26 cellular contexts compared by ENCODE assay signal in genomic region chr2:25817006-25817405, GRCh38.
A peak's percentile ranks its signal among the peaks of the same experiment; 100 is the strongest.
DNase-seq lines count a peak whose midpoint lies in the region; ATAC-seq and TF ChIP-seq lines count a peak whose summit lies in the region.
"Had no signal": no experiment of that assay in that cellular context is flagged by ENCODE, and none has a peak within 500 bp of the region (broad histone marks: within the 10 kb centered on the region; RNA-seq: fewer than 3 reads in every experiment).

No MANE protein-coding gene starts in this region.

- no peak for TF ChIP-seq CTCF in GM23338 (conservative IDR thresholded peaks at IDR 0.05; ENCODE audit: low read depth in 2 of 2)
- TF ChIP-seq CTCF in fibroblast of villous mesenchyme (IDR thresholded peaks at IDR 0.05; ENCODE audit: insufficient read depth, low read depth, low read length): no peak
- no peak for TF ChIP-seq CTCF in right atrium auricular region (IDR thresholded peaks at IDR 0.05)

- no peaks in the 10 kb centered on the region for H3K9me3 Mint-ChIP-seq in activated CD8-positive, alpha-beta memory T cell treated with anti-CD3 and anti-CD28 coated beads, Interleukin-2, amount 10 ng/mL, durations not matched to agents 7 days and 5 days (ENCODE audit: low read depth)
- H3K9me3 Mint-ChIP-seq in GM23338: peaks cover 4% of the 10 kb centered on the region; the same call in 1 of the 3 replicates
- peaks cover 0 to 4% of the 10 kb centered on the region in 2 donors for H3K9me3 Mint-ChIP-seq in activated naive CD4-positive, alpha-beta T cell treated with anti-CD3 and anti-CD28 coated beads, Interleukin-2, amount 50 U/mL, for 72 hours

- peak overlapping the region; percentile 41; the same call in 1 of the 2 replicates for H3K27ac ChIP-seq in GM23338 (ENCODE audit: low read depth)
- no peak overlapping the region for H3K27ac ChIP-seq in right atrium auricular region
- H3K27ac ChIP-seq: esophagus squamous epithelium, gastroesophageal sphincter, hepatocyte, ovary, tibial nerve had no signal

- no peak for DNase-seq in activated CD8-positive, alpha-beta memory T cell treated with anti-CD3 and anti-CD28 coated beads, Interleukin-2, amount 10 ng/mL, durations not matched to agents 7 days and 5 days
- DNase-seq in activated CD8-positive, alpha-beta memory T cell treated with anti-CD3 and anti-CD28 coated beads, Interleukin-2, amount 50 U/mL, for 4 hours: no peak
- DNase-seq in GM23338 (ENCODE audit: low spot score) (no peak), fibroblast of villous mesenchyme (ENCODE audit: low read depth) (peak; percentile 47), posterior cingulate gyrus (no peak), right atrium auricular region (ENCODE audit: low spot score) (no peak)
- DNase-seq in activated naive CD4-positive, alpha-beta T cell treated with anti-CD3 and anti-CD28 coated beads, Interleukin-2, amount 50 U/mL, for 72 hours (ENCODE audit: low spot score in 2 of 2): no peak
- DNase-seq: ACHN; activated CD4-positive, alpha-beta T cell treated with anti-CD3 and anti-CD28 coated beads for 48 hours; activated gamma-delta T cell treated with Interleukin-2 at 50 U/mL for 16 hours; COR-L47; cortex of kidney; esophagus squamous epithelium; left cardiac atrium; mammary epithelial cell; NCI-H1436; NCI-H446; OCI-M1; ovary; retina; small intestine had no signal

- H3K4me3 ChIP-seq in GM23338 (no peak overlapping the region), fibroblast of villous mesenchyme (ENCODE audit: low read depth, low read length) (no peak overlapping the region), right atrium auricular region (no peak overlapping the region)
- H3K4me3 ChIP-seq: esophagus squamous epithelium, gastroesophageal sphincter, HAP-1, hepatocyte, ovary, tibial nerve had no signal

- no peak for ATAC-seq in activated CD8-positive, alpha-beta memory T cell treated with anti-CD3 and anti-CD28 coated beads, Interleukin-2, amount 10 ng/mL, durations not matched to agents 7 days and 5 days
- ATAC-seq in GM23338: no peak
- ATAC-seq in activated naive CD4-positive, alpha-beta T cell treated with anti-CD3 and anti-CD28 coated beads, Interleukin-2, amount 50 U/mL, for 72 hours: no peak
- ATAC-seq in HG02763 (IDR thresholded peaks at IDR 0.05; ENCODE audit: unreplicated experiment): no peak
- ATAC-seq: gastroesophageal sphincter, left cardiac atrium had no signal

- peaks cover 21% of the 10 kb centered on the region for H3K4me1 ChIP-seq in GM23338 (ENCODE audit: insufficient read depth)
- H3K4me1 ChIP-seq in right atrium auricular region: no peaks in the 10 kb centered on the region
- H3K4me1 ChIP-seq: gastroesophageal sphincter, HAP-1, tibial nerve had no signal

- H3K9me2 ChIP-seq in GM23338 (ENCODE audit: insufficient read depth): no peaks in the 10 kb centered on the region

- H3K27ac Mint-ChIP-seq in activated CD8-positive, alpha-beta memory T cell treated with anti-CD3 and anti-CD28 coated beads, Interleukin-2, amount 10 ng/mL, durations not matched to agents 7 days and 5 days: peak overlapping the region; percentile 66
- peak overlapping the region; percentile 88 for H3K27ac Mint-ChIP-seq in GM23338
- peak overlapping the region; percentile 41 to 53 for H3K27ac Mint-ChIP-seq in activated naive CD4-positive, alpha-beta T cell treated with anti-CD3 and anti-CD28 coated beads, Interleukin-2, amount 50 U/mL, for 72 hours

- H3F3A ChIP-seq in GM23338 (replicated peaks; ENCODE audit: low read depth): no peaks in the 10 kb centered on the region

- intact Hi-C loops in posterior cingulate gyrus (cut with DNase I): no loop called here

- no peaks in the 10 kb centered on the region for H3K36me3 ChIP-seq in GM23338 (ENCODE audit: insufficient read depth)
- no peaks in the 10 kb centered on the region for H3K36me3 ChIP-seq in right atrium auricular region
- H3K36me3 ChIP-seq: esophagus squamous epithelium, gastroesophageal sphincter, HAP-1, ovary, tibial nerve had no signal

- H3K79me2 ChIP-seq in GM23338 (replicated peaks; ENCODE audit: insufficient read depth): peaks cover 23% of the 10 kb centered on the region

- H2AFZ ChIP-seq in GM23338: no peak overlapping the region
- H2AFZ ChIP-seq: hepatocyte had no signal

- no peaks in the 10 kb centered on the region for H3K27me3 Mint-ChIP-seq in activated CD8-positive, alpha-beta memory T cell treated with anti-CD3 and anti-CD28 coated beads, Interleukin-2, amount 10 ng/mL, durations not matched to agents 7 days and 5 days
- no peaks in the 10 kb centered on the region for H3K27me3 Mint-ChIP-seq in GM23338 (ENCODE audit: insufficient read depth, low read depth, poor library complexity)

- peak overlapping the region; percentile 23; the same call in 1 of the 2 replicates for H3K4me2 ChIP-seq in GM23338
- H3K4me2 ChIP-seq: hepatocyte had no signal

- peaks cover 68% of the 10 kb centered on the region for H3K4me1 Mint-ChIP-seq in activated CD8-positive, alpha-beta memory T cell treated with anti-CD3 and anti-CD28 coated beads, Interleukin-2, amount 10 ng/mL, durations not matched to agents 7 days and 5 days
- peaks cover 27% of the 10 kb centered on the region for H3K4me1 Mint-ChIP-seq in GM23338

- CTCF ChIA-PET in activated CD8-positive, alpha-beta memory T cell treated with anti-CD3 and anti-CD28 coated beads, Interleukin-2, amount 10 ng/mL, durations not matched to agents 7 days and 5 days (lab: Charles Lee): interaction anchor here (0.7 to 3.2 kb wide), 7 partner anchors 9 to 117 kb away, joined by 3 to 11 read pairs (median 3); no protein-coding TSS in a partner anchor

- no peaks in the 10 kb centered on the region; the same call in 1 of the 2 replicates for H4K20me1 ChIP-seq in GM23338 (replicated peaks; ENCODE audit: insufficient read depth)

- peaks cover 26% of the 10 kb centered on the region for H3K36me3 Mint-ChIP-seq in activated CD8-positive, alpha-beta memory T cell treated with anti-CD3 and anti-CD28 coated beads, Interleukin-2, amount 10 ng/mL, durations not matched to agents 7 days and 5 days
- peaks cover 8% of the 10 kb centered on the region; the same call in 2 of the 3 replicates for H3K36me3 Mint-ChIP-seq in GM23338 (ENCODE audit: low read depth)
- peaks cover 0 to 31% of the 10 kb centered on the region in 2 donors for H3K36me3 Mint-ChIP-seq in activated naive CD4-positive, alpha-beta T cell treated with anti-CD3 and anti-CD28 coated beads, Interleukin-2, amount 50 U/mL, for 72 hours

- no peaks in the 10 kb centered on the region for H3K9me3 ChIP-seq in right atrium auricular region
- H3K9me3 ChIP-seq: esophagus squamous epithelium, gastroesophageal sphincter, HAP-1, ovary, tibial nerve had no signal

- no peaks in the 10 kb centered on the region for H3K27me3 ChIP-seq in GM23338 (ENCODE audit: insufficient read depth)
- H3K27me3 ChIP-seq in right atrium auricular region: no peaks in the 10 kb centered on the region
- H3K27me3 ChIP-seq: esophagus squamous epithelium, gastroesophageal sphincter, hepatocyte, ovary, tibial nerve had no signal

- H3K4me3 Mint-ChIP-seq in activated CD8-positive, alpha-beta memory T cell treated with anti-CD3 and anti-CD28 coated beads, Interleukin-2, amount 10 ng/mL, durations not matched to agents 7 days and 5 days: no peak overlapping the region
- H3K4me3 Mint-ChIP-seq in GM23338: no peak overlapping the region

TF ChIP-seq in GM23338, 12 proteins besides CTCF, POLR2A, EP300 and RAD21:
- TF ChIP-seq ETS1 (IDR thresholded peaks at IDR 0.05) (no peak), NANOG (IDR thresholded peaks at IDR 0.05; ENCODE audit: borderline replicate concordance) (no peak), EZH2phosphoT487 (IDR thresholded peaks at IDR 0.05; ENCODE audit: unreplicated experiment) (no peak), CREB1 (CRISPR knock-in tag; IDR thresholded peaks at IDR 0.05; ENCODE audit: low read depth) (no peak), ZNF114 (CRISPR knock-in tag; IDR thresholded peaks at IDR 0.05) (no peak), EZH2 (IDR thresholded peaks at IDR 0.05; ENCODE audit: low read depth, unreplicated experiment) (no peak), REST (IDR thresholded peaks at IDR 0.05; ENCODE audit: unreplicated experiment) (no peak)
